Comparison of ENCODE assay signal across 6 cellular contexts in genomic region chr11:319465-320273, GRCh38. TPM values are rescaled to one million over a fixed set of nuclear protein-coding genes. Genes with fewer than 3 reads are reported as not detected.
DNase-seq lines count a peak whose midpoint lies in the region; TF ChIP-seq lines count a peak whose summit lies in the region.
"Not testable (repeated sequence)": the region's sequence is repeated elsewhere in the genome, so short reads cannot be mapped to it uniquely, and the experiment has no call there.

No MANE protein-coding gene starts in this region.

- not testable (repeated sequence) for H3K4me1 ChIP-seq in SJCRH30
- H3K4me1 ChIP-seq in muscle layer of colon (ENCODE audit: insufficient read depth, low read length), result peaks cover 14% of the 10 kb centered on the region

- in situ Hi-C loops in astrocyte of the cerebellum (cut with HindIII; ENCODE audit: low sequenced_read_pairs), result not testable (repeated sequence)

- H3K4me3 Mint-ChIP-seq in Calu3 (ENCODE audit: low read depth, unreplicated experiment) (peak overlapping the region; percentile 80), glutamatergic neuron (ENCODE audit: unreplicated experiment) (peak overlapping the region; percentile 67)
- H3K4me3 Mint-ChIP-seq in stimulated activated naive CD8-positive, alpha-beta T cell treated with anti-CD3 and anti-CD28 coated beads, Interleukin-15, Interleukin-2, amounts not matched to agents 100 ng/mL and 50 ng/mL, for 24 hours, result peak overlapping the region; percentile 92

- H3K9me3 ChIP-seq in SJCRH30 (replicated peaks); muscle layer of colon (ENCODE audit: low read length): not testable (repeated sequence)

- peaks cover 16% of the 10 kb centered on the region for H3K4me1 Mint-ChIP-seq in Calu3 (ENCODE audit: low read depth, unreplicated experiment)
- not testable (repeated sequence) for H3K4me1 Mint-ChIP-seq in glutamatergic neuron (ENCODE audit: low read depth, unreplicated experiment)
- H3K4me1 Mint-ChIP-seq in stimulated activated naive CD8-positive, alpha-beta T cell treated with anti-CD3 and anti-CD28 coated beads, Interleukin-15, Interleukin-2, amounts not matched to agents 100 ng/mL and 50 ng/mL, for 24 hours (ENCODE audit: low read depth), result peaks cover 51% of the 10 kb centered on the region

- not testable (repeated sequence) for TF ChIP-seq CTCF in Calu3 (IDR thresholded peaks at IDR 0.05; ENCODE audit: unreplicated experiment); astrocyte of the cerebellum (IDR thresholded peaks at IDR 0.05; ENCODE audit: low read depth, low read length, missing control alignments); glutamatergic neuron (IDR thresholded peaks at IDR 0.05; ENCODE audit: partially characterized antibody, unreplicated experiment)

- peak overlapping the region; percentile 78 for H3K4me3 ChIP-seq in SJCRH30
- H3K4me3 ChIP-seq in astrocyte of the cerebellum (ENCODE audit: low read depth, low read length), result peak overlapping the region; percentile 72
- H3K4me3 ChIP-seq in muscle layer of colon (ENCODE audit: low read depth in 1 of 2, low read length in 2 of 2), result peak overlapping the region; percentile 76 to 84

- not testable (repeated sequence) for DNase-seq in Calu3; astrocyte of the cerebellum (ENCODE audit: low read depth); glutamatergic neuron
- DNase-seq in SJCRH30, result peak in 1 of 2 experiments; percentile 37

- intact Hi-C loops in Calu3 (cut with micrococcal nuclease; ENCODE audit: unreplicated experiment), result loop anchor here (1.0 kb wide), 1 partner anchor 12 kb away; the partner anchor contains the start of gene IFITM2

- H3K27ac Mint-ChIP-seq in Calu3 (ENCODE audit: unreplicated experiment), result peak overlapping the region; percentile 45
- H3K27ac Mint-ChIP-seq in glutamatergic neuron (ENCODE audit: unreplicated experiment), result not testable (repeated sequence)
- peak overlapping the region; percentile 98 for H3K27ac Mint-ChIP-seq in stimulated activated naive CD8-positive, alpha-beta T cell treated with anti-CD3 and anti-CD28 coated beads, Interleukin-15, Interleukin-2, amounts not matched to agents 100 ng/mL and 50 ng/mL, for 24 hours

- H3K27me3 Mint-ChIP-seq in Calu3 (ENCODE audit: unreplicated experiment), result peaks cover 22% of the 10 kb centered on the region
- H3K27me3 Mint-ChIP-seq in glutamatergic neuron (ENCODE audit: unreplicated experiment); stimulated activated naive CD8-positive, alpha-beta T cell treated with anti-CD3 and anti-CD28 coated beads, Interleukin-15, Interleukin-2, amounts not matched to agents 100 ng/mL and 50 ng/mL, for 24 hours: not testable (repeated sequence)

- not testable (repeated sequence) for BruUV-seq in Calu3 (replicated peaks; lab: Mats Ljungman, UMichigan)

- H3K9me3 Mint-ChIP-seq in Calu3 (ENCODE audit: low read depth, unreplicated experiment); glutamatergic neuron (ENCODE audit: unreplicated experiment); stimulated activated naive CD8-positive, alpha-beta T cell treated with anti-CD3 and anti-CD28 coated beads, Interleukin-15, Interleukin-2, amounts not matched to agents 100 ng/mL and 50 ng/mL, for 24 hours: not testable (repeated sequence)

- CTCF ChIA-PET in Calu3 (lab: Charles Lee), result interaction anchor here (0.6 kb wide), 1 partner anchor 10 kb away, joined by 3 read pairs; no protein-coding TSS in a partner anchor

- H3K27ac ChIP-seq in SJCRH30, result not testable (repeated sequence)
- H3K27ac ChIP-seq in muscle layer of colon (ENCODE audit: low read depth, low read length), result peak overlapping the region; percentile 96

- H3K27me3 ChIP-seq in SJCRH30, result not testable (repeated sequence)
- peaks cover 13 to 24% of the 10 kb centered on the region in 2 donors for H3K27me3 ChIP-seq in muscle layer of colon (ENCODE audit: control insufficient read depth in 1 of 2, insufficient read depth in 2 of 2, low read length in 2 of 2)

- H3K9ac ChIP-seq in muscle layer of colon (ENCODE audit: low read length), result peak overlapping the region; percentile 96

- H3K36me3 ChIP-seq in SJCRH30; muscle layer of colon (ENCODE audit: insufficient read depth, low read length): not testable (repeated sequence)

- peaks cover 13% of the 10 kb centered on the region for H3K36me3 Mint-ChIP-seq in Calu3 (ENCODE audit: insufficient read depth, unreplicated experiment)
- H3K36me3 Mint-ChIP-seq in glutamatergic neuron (ENCODE audit: unreplicated experiment), result not testable (repeated sequence)
- H3K36me3 Mint-ChIP-seq in stimulated activated naive CD8-positive, alpha-beta T cell treated with anti-CD3 and anti-CD28 coated beads, Interleukin-15, Interleukin-2, amounts not matched to agents 100 ng/mL and 50 ng/mL, for 24 hours (ENCODE audit: low read depth), result peaks cover 15% of the 10 kb centered on the region

RNA-seq across cellular contexts. Expression of gene IFITM3, which starts 1.0 kb away (rescaled TPM):
- total RNA-seq in Calu3 (2022) (264 and 492 TPM in 2 replicates), glutamatergic neuron (ENCODE audit: unreplicated experiment) (0.93 TPM)
- 100 and 101 TPM in 2 replicates for total RNA-seq in SJCRH30 (2014; rRNA removed; shearing (Covaris generic))

RNA-seq across cellular contexts. Expression of gene IFITM1, which starts 5.8 kb away (rescaled TPM):
- total RNA-seq in Calu3 (2022) (45.6 and 179 TPM in 2 replicates), glutamatergic neuron (ENCODE audit: unreplicated experiment) (2.6 TPM)
- total RNA-seq in SJCRH30 (2014; rRNA removed; shearing (Covaris generic)), result 4.9 and 7.4 TPM in 2 replicates

RNA-seq across cellular contexts. Expression of gene IFITM2, which starts 12.1 kb away (rescaled TPM):
- total RNA-seq in Calu3 (2022) (29.1 and 117 TPM in 2 replicates), glutamatergic neuron (ENCODE audit: unreplicated experiment) (2.5 TPM)
- 38.4 and 40.0 TPM in 2 replicates for total RNA-seq in SJCRH30 (2014; rRNA removed; shearing (Covaris generic))

RNA-seq across cellular contexts. Expression of gene IFITM5, which starts 20.3 kb away (rescaled TPM):
- not detected in 2 replicates for total RNA-seq in Calu3 (2022)
- not detected in 2 replicates for total RNA-seq in SJCRH30 (2014; rRNA removed; shearing (Covaris generic))
- total RNA-seq in glutamatergic neuron (ENCODE audit: unreplicated experiment), result not detected

RNA-seq across cellular contexts. Expression of gene PGGHG, which starts 30.7 kb away (rescaled TPM):
- total RNA-seq in Calu3 (2022) (9.5 and 13.5 TPM in 2 replicates), glutamatergic neuron (ENCODE audit: unreplicated experiment) (14.4 TPM)
- total RNA-seq in SJCRH30 (2014; rRNA removed; shearing (Covaris generic)), result 4.7 and 8.5 TPM in 2 replicates

Comparison
In these comparisons a context has a peak if more than half of its experiments do, and no peak if none do; other contexts are left out.
1. RNA of gene IFITM3, which starts 1.0 kb away (total RNA-seq): 264 to 492 TPM in Calu3 and 100 to 101 TPM in SJCRH30; 0.93 TPM in glutamatergic neuron (single experiment); every median in the first group is over 10 times any median in the second.
2. Peak in every context shown above with its lines, with median percentiles within 50 percentile points of each other: H3K4me3 Mint-ChIP-seq and H3K4me3 ChIP-seq.